1 cellular context compared by ENCODE assay signal in the genomic region with DNA sequence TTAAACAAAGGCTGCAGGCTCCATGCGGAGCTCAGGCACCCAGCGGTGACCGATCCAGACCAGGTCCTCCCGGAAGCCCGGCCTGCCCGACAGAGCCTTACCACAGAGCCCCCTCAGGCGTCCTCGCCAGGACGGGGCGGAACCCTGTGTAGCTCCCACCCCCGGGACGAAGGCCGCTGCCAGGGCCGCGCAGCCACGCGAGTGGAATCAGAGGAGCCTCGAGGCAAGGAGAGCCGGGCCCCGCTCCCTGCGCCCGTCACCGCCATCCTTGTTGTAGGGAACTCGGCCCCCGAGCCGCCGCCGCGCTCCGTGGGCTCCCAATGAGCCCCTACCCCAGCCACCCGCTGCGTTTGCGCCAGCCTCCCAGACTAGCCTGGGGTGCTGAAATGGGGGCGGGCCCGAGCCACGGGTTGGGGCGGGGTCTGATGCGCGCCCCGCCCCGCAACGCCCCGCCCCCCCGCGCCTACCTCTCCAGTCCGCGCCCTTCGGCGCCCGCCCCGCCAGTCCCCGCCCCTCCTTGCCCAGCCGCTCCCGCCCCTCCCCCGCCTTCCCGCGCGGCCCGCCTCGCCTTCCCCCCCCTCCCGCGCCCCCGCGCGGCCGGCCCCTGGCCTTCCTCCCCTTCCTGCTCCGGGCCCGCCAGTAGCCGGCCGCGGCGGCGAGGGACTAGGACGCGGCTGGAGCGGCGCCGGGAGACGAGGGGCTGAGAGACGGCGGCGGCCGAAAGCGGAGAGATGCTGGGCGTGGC.
TF ChIP-seq lines count a peak whose summit lies in the region.

A gene with protein sequence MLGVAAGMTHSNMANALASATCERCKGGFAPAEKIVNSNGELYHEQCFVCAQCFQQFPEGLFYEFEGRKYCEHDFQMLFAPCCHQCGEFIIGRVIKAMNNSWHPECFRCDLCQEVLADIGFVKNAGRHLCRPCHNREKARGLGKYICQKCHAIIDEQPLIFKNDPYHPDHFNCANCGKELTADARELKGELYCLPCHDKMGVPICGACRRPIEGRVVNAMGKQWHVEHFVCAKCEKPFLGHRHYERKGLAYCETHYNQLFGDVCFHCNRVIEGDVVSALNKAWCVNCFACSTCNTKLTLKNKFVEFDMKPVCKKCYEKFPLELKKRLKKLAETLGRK (plus strand): TSS at position 639 of the 745 bp plus-strand sequence. CDS start 93 bp downstream, at position 732.

TF ChIP-seq in K562, 482 proteins besides CTCF, POLR2A, EP300 and RAD21 (continued from another document and continues in another):
- TF ChIP-seq RBM22 (IDR thresholded peaks at IDR 0.05; ENCODE audit: low read depth, low read length, poor library complexity, severe bottlenecking) (no peak), ETV1 (tag; conservative IDR thresholded peaks at IDR 0.05; ENCODE audit: low read depth) (peak; percentile 73; the same call in 1 of the 2 replicates), RBFOX2 (IDR thresholded peaks at IDR 0.05; ENCODE audit: low read depth, low read length) (peak; percentile 93), NONO (IDR thresholded peaks at IDR 0.05; ENCODE audit: low read depth in 2 of 2, low read length in 1 of 2) (peak; percentile 69 to 87; a peak in 2 of 4 replicates), HDAC2 (IDR thresholded peaks at IDR 0.05) (no peak), PCBP2 (IDR thresholded peaks at IDR 0.05; ENCODE audit: low read depth, low read length, poor library complexity, severe bottlenecking) (no peak), PHB (CRISPR knock-in tag; IDR thresholded peaks at IDR 0.05) (no peak), ATF1 (CRISPR knock-in tag; IDR thresholded peaks at IDR 0.05) (no peak; the same call in 1 of the 2 replicates), ATF1 (tag; IDR thresholded peaks at IDR 0.05) (peak; percentile 43), ATF4 (CRISPR knock-in tag; IDR thresholded peaks at IDR 0.05) (no peak), ILK (tag; IDR thresholded peaks at IDR 0.05; ENCODE audit: borderline replicate concordance, low read depth) (no peak), ZKSCAN8 (CRISPR knock-in tag; IDR thresholded peaks at IDR 0.05) (no peak), ZBED1 (IDR thresholded peaks at IDR 0.05) (no peak), SMAD4 (CRISPR knock-in tag; conservative IDR thresholded peaks at IDR 0.05) (peak; percentile 65), ZNF165 (CRISPR knock-in tag; IDR thresholded peaks at IDR 0.05; ENCODE audit: borderline replicate concordance) (0 out of 2 replicates have a peak, but pooled peaks have one; percentile 48), ID3 (CRISPR knock-in tag; IDR thresholded peaks at IDR 0.05) (no peak), ID3 (tag; IDR thresholded peaks at IDR 0.05) (peak; percentile 48; the same call in 1 of the 2 replicates), MTA1 (IDR thresholded peaks at IDR 0.05; ENCODE audit: borderline replicate concordance) (no peak), SMAD1 (IDR thresholded peaks at IDR 0.05; ENCODE audit: low read depth, low read length, partially characterized antibody) (no peak), ZFPM2 (CRISPR knock-in tag; IDR thresholded peaks at IDR 0.05) (no peak), YBX1 (IDR thresholded peaks at IDR 0.05) (no peak), SIRT6 (IDR thresholded peaks at IDR 0.05; ENCODE audit: low read depth, low read length) (no peak), ILF3 (IDR thresholded peaks at IDR 0.05; ENCODE audit: borderline replicate concordance) (no peak; the same call in 1 of the 2 replicates), MYC (IDR thresholded peaks at IDR 0.05; ENCODE audit: low read depth, low read length) (peak; percentile 44; the same call in 1 of the 2 replicates), MYC (CRISPR knock-in tag; IDR thresholded peaks at IDR 0.05; ENCODE audit: borderline replicate concordance, low read depth) (peak; percentile 81; the same call in 1 of the 2 replicates), TBL1XR1 (IDR thresholded peaks at IDR 0.05; ENCODE audit: low read length in 2 of 2) (no peak), BACH1 (tag; IDR thresholded peaks at IDR 0.05) (no peak), ARID2 (IDR thresholded peaks at IDR 0.05) (no peak), ZNF77 (CRISPR knock-in tag; IDR thresholded peaks at IDR 0.05) (no peak), MECOM (CRISPR knock-in tag; IDR thresholded peaks at IDR 0.05) (no peak), GATAD2B (IDR thresholded peaks at IDR 0.05; ENCODE audit: borderline replicate concordance) (peak; percentile 28), SRF (CRISPR knock-in tag; IDR thresholded peaks at IDR 0.05) (0 out of 4 replicates have a peak, but pooled peaks of 1 of the 2 experiments have one; percentile 18), ARNT (IDR thresholded peaks at IDR 0.05) (no peak), PML (IDR thresholded peaks at IDR 0.05; ENCODE audit: low read length) (peak; percentile 76; the same call in 1 of the 2 replicates), KLF16 (IDR thresholded peaks at IDR 0.05) (no peak), FOXP1 (CRISPR knock-in tag; IDR thresholded peaks at IDR 0.05) (no peak), ZNF175 (CRISPR knock-in tag; IDR thresholded peaks at IDR 0.05; ENCODE audit: low read depth) (no peak), ZNF263 (CRISPR knock-in tag; IDR thresholded peaks at IDR 0.05; ENCODE audit: borderline replicate concordance) (peak; percentile 68), GABPB1 (CRISPR knock-in tag; IDR thresholded peaks at IDR 0.05) (peak; percentile 71), CREBBP (IDR thresholded peaks at IDR 0.05; ENCODE audit: low read depth, low read length) (no peak), SAFB (IDR thresholded peaks at IDR 0.05; ENCODE audit: borderline replicate concordance, low read depth, low read length) (peak; percentile 51; the same call in 1 of the 2 replicates), SMARCA4 (IDR thresholded peaks at IDR 0.05) (no peak), CBX3 (IDR thresholded peaks at IDR 0.05; ENCODE audit: borderline replicate concordance in 1 of 2, low read length in 2 of 2) (no peak), ZNF518B (CRISPR knock-in tag; IDR thresholded peaks at IDR 0.05) (no peak), ZNF589 (CRISPR knock-in tag; IDR thresholded peaks at IDR 0.05; ENCODE audit: low read depth) (no peak), ZNF224 (CRISPR knock-in tag; IDR thresholded peaks at IDR 0.05) (no peak), POLR2B (IDR thresholded peaks at IDR 0.05; ENCODE audit: low read depth, partially characterized antibody) (peak; percentile 89), BRD4 (IDR thresholded peaks at IDR 0.05) (no peak), ZEB2 (IDR thresholded peaks at IDR 0.05) (no peak), FIP1L1 (IDR thresholded peaks at IDR 0.05; ENCODE audit: low read depth, low read length, poor library complexity, severe bottlenecking) (peak; percentile 73), KLF13 (tag; IDR thresholded peaks at IDR 0.05; ENCODE audit: borderline replicate concordance, low read depth) (no peak), RHOXF2B (CRISPR knock-in tag; conservative IDR thresholded peaks at IDR 0.05) (no peak), OTX1 (CRISPR knock-in tag; IDR thresholded peaks at IDR 0.05) (no peak), MCM5 (IDR thresholded peaks at IDR 0.05; ENCODE audit: low read depth) (no peak)
- TF ChIP-seq, protein P1, sequence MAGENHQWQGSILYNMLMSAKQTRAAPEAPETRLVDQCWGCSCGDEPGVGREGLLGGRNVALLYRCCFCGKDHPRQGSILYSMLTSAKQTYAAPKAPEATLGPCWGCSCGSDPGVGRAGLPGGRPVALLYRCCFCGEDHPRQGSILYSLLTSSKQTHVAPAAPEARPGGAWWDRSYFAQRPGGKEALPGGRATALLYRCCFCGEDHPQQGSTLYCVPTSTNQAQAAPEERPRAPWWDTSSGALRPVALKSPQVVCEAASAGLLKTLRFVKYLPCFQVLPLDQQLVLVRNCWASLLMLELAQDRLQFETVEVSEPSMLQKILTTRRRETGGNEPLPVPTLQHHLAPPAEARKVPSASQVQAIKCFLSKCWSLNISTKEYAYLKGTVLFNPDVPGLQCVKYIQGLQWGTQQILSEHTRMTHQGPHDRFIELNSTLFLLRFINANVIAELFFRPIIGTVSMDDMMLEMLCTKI (IDR thresholded peaks at IDR 0.05; ENCODE audit: partially characterized antibody) = no peak
- TF ChIP-seq, protein P2, sequence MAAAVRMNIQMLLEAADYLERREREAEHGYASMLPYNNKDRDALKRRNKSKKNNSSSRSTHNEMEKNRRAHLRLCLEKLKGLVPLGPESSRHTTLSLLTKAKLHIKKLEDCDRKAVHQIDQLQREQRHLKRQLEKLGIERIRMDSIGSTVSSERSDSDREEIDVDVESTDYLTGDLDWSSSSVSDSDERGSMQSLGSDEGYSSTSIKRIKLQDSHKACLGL (CRISPR knock-in tag; IDR thresholded peaks at IDR 0.05; ENCODE audit: borderline replicate concordance, poor library complexity, severe bottlenecking) = no peak
- TF ChIP-seq, protein P3, sequence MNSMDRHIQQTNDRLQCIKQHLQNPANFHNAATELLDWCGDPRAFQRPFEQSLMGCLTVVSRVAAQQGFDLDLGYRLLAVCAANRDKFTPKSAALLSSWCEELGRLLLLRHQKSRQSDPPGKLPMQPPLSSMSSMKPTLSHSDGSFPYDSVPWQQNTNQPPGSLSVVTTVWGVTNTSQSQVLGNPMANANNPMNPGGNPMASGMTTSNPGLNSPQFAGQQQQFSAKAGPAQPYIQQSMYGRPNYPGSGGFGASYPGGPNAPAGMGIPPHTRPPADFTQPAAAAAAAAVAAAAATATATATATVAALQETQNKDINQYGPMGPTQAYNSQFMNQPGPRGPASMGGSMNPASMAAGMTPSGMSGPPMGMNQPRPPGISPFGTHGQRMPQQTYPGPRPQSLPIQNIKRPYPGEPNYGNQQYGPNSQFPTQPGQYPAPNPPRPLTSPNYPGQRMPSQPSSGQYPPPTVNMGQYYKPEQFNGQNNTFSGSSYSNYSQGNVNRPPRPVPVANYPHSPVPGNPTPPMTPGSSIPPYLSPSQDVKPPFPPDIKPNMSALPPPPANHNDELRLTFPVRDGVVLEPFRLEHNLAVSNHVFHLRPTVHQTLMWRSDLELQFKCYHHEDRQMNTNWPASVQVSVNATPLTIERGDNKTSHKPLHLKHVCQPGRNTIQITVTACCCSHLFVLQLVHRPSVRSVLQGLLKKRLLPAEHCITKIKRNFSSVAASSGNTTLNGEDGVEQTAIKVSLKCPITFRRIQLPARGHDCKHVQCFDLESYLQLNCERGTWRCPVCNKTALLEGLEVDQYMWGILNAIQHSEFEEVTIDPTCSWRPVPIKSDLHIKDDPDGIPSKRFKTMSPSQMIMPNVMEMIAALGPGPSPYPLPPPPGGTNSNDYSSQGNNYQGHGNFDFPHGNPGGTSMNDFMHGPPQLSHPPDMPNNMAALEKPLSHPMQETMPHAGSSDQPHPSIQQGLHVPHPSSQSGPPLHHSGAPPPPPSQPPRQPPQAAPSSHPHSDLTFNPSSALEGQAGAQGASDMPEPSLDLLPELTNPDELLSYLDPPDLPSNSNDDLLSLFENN (IDR thresholded peaks at IDR 0.05; ENCODE audit: low read depth in 2 of 2, low read length in 2 of 2) = no peak
- TF ChIP-seq, protein P4, sequence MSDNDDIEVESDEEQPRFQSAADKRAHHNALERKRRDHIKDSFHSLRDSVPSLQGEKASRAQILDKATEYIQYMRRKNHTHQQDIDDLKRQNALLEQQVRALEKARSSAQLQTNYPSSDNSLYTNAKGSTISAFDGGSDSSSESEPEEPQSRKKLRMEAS (CRISPR knock-in tag; IDR thresholded peaks at IDR 0.05) = peak; percentile 59; the same call in 1 of the 2 replicates
- TF ChIP-seq, protein P5, sequence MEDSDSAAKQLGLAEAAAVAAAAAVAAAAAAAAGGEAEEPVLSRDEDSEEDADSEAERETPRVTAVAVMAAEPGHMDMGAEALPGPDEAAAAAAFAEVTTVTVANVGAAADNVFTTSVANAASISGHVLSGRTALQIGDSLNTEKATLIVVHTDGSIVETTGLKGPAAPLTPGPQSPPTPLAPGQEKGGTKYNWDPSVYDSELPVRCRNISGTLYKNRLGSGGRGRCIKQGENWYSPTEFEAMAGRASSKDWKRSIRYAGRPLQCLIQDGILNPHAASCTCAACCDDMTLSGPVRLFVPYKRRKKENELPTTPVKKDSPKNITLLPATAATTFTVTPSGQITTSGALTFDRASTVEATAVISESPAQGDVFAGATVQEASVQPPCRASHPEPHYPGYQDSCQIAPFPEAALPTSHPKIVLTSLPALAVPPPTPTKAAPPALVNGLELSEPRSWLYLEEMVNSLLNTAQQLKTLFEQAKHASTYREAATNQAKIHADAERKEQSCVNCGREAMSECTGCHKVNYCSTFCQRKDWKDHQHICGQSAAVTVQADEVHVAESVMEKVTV (CRISPR knock-in tag; IDR thresholded peaks at IDR 0.05) = no peak
